11 cellular contexts compared by ENCODE assay signal in the genomic region with DNA sequence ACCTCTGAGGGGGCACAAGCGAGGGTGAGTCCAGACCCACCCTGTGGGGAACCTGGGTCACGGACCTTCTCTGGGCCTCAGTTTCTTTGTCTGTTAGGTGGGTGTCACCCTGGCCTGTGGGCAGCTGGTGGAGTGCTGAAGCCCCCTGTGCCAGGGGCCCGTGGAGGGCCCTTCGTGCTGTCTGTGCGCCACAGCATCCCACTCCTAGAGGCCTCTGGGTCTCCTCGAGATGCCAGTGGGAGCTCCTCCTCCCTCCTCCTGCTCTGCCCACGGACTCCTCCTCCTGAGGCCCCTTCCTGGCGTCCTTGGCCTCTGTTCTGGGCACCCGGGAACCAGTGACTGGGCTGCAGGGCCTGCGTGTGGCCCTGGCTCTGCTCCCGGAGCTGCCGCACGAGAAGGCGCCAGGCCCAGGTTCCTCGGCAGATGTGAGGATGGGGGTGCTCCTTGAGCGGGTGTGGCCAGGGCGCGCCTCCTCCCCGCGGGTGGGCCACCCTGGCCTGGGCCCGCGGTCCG. TPM values are rescaled to one million over a fixed set of nuclear protein-coding genes. Genes with fewer than 3 reads are reported as not detected.
DNase-seq lines count a peak whose midpoint lies in the region; FAIRE-seq and TF ChIP-seq lines count a peak whose summit lies in the region.
"Had no signal": no experiment of that assay in that cellular context is flagged by ENCODE, and none has a peak within 500 bp of the region (broad histone marks: within the 10 kb centered on the region; RNA-seq: fewer than 3 reads in every experiment).

No MANE protein-coding gene starts in this region.

- peak overlapping the region; percentile 43 for H3K9ac ChIP-seq in mucosa of stomach (ENCODE audit: low read length)

- H3K27ac ChIP-seq in A673 (ENCODE audit: low read depth, low read length, poor library complexity, severe bottlenecking) (peak overlapping the region; percentile 98), breast epithelium (no peak overlapping the region)
- H3K27ac ChIP-seq: C4-2B, prostate gland had no signal

- H3K9me3 Mint-ChIP-seq in activated CD4-positive, alpha-beta T cell treated with anti-CD3 and anti-CD28 coated beads, Interleukin-2, amount 10 ng/mL, durations not matched to agents 7 days and 5 days = no peaks in the 10 kb centered on the region

- no peak overlapping the region for H3K4me3 Mint-ChIP-seq in activated CD4-positive, alpha-beta T cell treated with anti-CD3 and anti-CD28 coated beads, Interleukin-2, amount 10 ng/mL, durations not matched to agents 7 days and 5 days

- H3K27me3 ChIP-seq in A673 (replicated peaks; ENCODE audit: insufficient read depth, low read depth, low read length, poor library complexity) (no peaks in the 10 kb centered on the region), breast epithelium (peaks cover 0 to 23% of the 10 kb centered on the region in 2 donors), mucosa of stomach (ENCODE audit: control insufficient read depth, insufficient read depth, low read length) (peaks cover 31% of the 10 kb centered on the region)

- H3K4me3 ChIP-seq in A673 (ENCODE audit: low read depth, low read length, poor library complexity, severe bottlenecking) (peak overlapping the region; percentile 56), breast epithelium (peak overlapping the region; percentile 40 to 69 (median 42)), mucosa of stomach (ENCODE audit: low read length) (no peak overlapping the region)

- H3K9me3 ChIP-seq in A673 (ENCODE audit: low read depth, low read length, poor library complexity, severe bottlenecking) (no peaks in the 10 kb centered on the region), breast epithelium (no peaks in the 10 kb centered on the region), mucosa of stomach (ENCODE audit: control insufficient read depth, low read length) (no peaks in the 10 kb centered on the region)
- H3K9me3 ChIP-seq: prostate gland had no signal

- FAIRE-seq in GM19239 (lab: Jason Lieb, UNC) = no peak

- no peak for TF ChIP-seq CTCF in A673 (conservative IDR thresholded peaks at IDR 0.05; ENCODE audit: low read depth, low read length)
- TF ChIP-seq CTCF in breast epithelium (IDR thresholded peaks at IDR 0.05) = no peak
- no peak for TF ChIP-seq CTCF in GM10248 (IDR thresholded peaks at IDR 0.05; ENCODE audit: control extremely low read depth, extremely low read depth, low read depth, missing control alignments)

- H3K4me1 Mint-ChIP-seq in activated CD4-positive, alpha-beta T cell treated with anti-CD3 and anti-CD28 coated beads, Interleukin-2, amount 10 ng/mL, durations not matched to agents 7 days and 5 days = peaks cover 9% of the 10 kb centered on the region

- H3K36me3 ChIP-seq in A673 (ENCODE audit: insufficient read depth, low read length, poor library complexity, severe bottlenecking) = no peaks in the 10 kb centered on the region
- H3K36me3 ChIP-seq in breast epithelium = no peaks in the 10 kb centered on the region
- no peaks in the 10 kb centered on the region for H3K36me3 ChIP-seq in mucosa of stomach (ENCODE audit: control insufficient read depth, insufficient read depth, low read length)
- H3K36me3 ChIP-seq: prostate gland had no signal

- H3K27me3 Mint-ChIP-seq in activated CD4-positive, alpha-beta T cell treated with anti-CD3 and anti-CD28 coated beads, Interleukin-2, amount 10 ng/mL, durations not matched to agents 7 days and 5 days = peaks cover 7% of the 10 kb centered on the region

- intact Hi-C loops in A673 (cut with micrococcal nuclease; ENCODE audit: unreplicated experiment) (no loop called here), breast epithelium (cut with DNase I; ENCODE audit: low total_unique reads) (no loop called here)

- DNase-seq in A673 (ENCODE audit: low spot score) (no peak), GM19239 (ENCODE audit: insufficient read length, low spot score) (peak; percentile 5), breast epithelium (ENCODE audit: low spot score in 2 of 2) (no peak), GM10248 (ENCODE audit: extremely low spot score) (no peak), NCI-H69 (lab: John Stamatoyannopoulos, UW) (no peak), HUDEP-2 (lab: John Stamatoyannopoulos, UW; ENCODE audit: unreplicated experiment in 76 of 76) (no peak)
- no peak for DNase-seq in activated CD4-positive, alpha-beta T cell treated with anti-CD3 and anti-CD28 coated beads, Interleukin-2, amount 10 ng/mL, durations not matched to agents 7 days and 5 days
- DNase-seq: trophoblast cell had no signal

- CTCF ChIA-PET in A673 (lab: Charles Lee) = no interaction called here
- CTCF ChIA-PET in GM10248 (lab: Yijun Ruan, JAX) = no interaction called here
- CTCF ChIA-PET in activated CD4-positive, alpha-beta T cell treated with anti-CD3 and anti-CD28 coated beads, Interleukin-2, amount 10 ng/mL, durations not matched to agents 7 days and 5 days (lab: Charles Lee) = no interaction called here

- TF ChIP-seq POLR2A in breast epithelium (IDR thresholded peaks at IDR 0.05) = no peak

- POLR2A ChIA-PET in A673 (lab: Charles Lee; ENCODE audit: low non-redundant PET) = no interaction called here
- POLR2A ChIA-PET in GM10248 (lab: Yijun Ruan, JAX) = no interaction called here
- POLR2A ChIA-PET in activated CD4-positive, alpha-beta T cell treated with anti-CD3 and anti-CD28 coated beads, Interleukin-2, amount 10 ng/mL, durations not matched to agents 7 days and 5 days (lab: Charles Lee) = no interaction called here

- H3K27ac Mint-ChIP-seq in activated CD4-positive, alpha-beta T cell treated with anti-CD3 and anti-CD28 coated beads, Interleukin-2, amount 10 ng/mL, durations not matched to agents 7 days and 5 days = no peak overlapping the region

- no peaks in the 10 kb centered on the region for H3K36me3 Mint-ChIP-seq in activated CD4-positive, alpha-beta T cell treated with anti-CD3 and anti-CD28 coated beads, Interleukin-2, amount 10 ng/mL, durations not matched to agents 7 days and 5 days (ENCODE audit: low read depth)

- TSS peak; percentile 53 for BruUV-seq in A673 (replicated peaks; lab: Mats Ljungman, UMichigan)

- H3K4me1 ChIP-seq in A673 (ENCODE audit: insufficient read depth, low read length, poor library complexity, severe bottlenecking) = peaks cover 27% of the 10 kb centered on the region
- H3K4me1 ChIP-seq in breast epithelium = no peaks in the 10 kb centered on the region
- H3K4me1 ChIP-seq in mucosa of stomach (ENCODE audit: control insufficient read depth, insufficient read depth, low read length) = peaks cover 16% of the 10 kb centered on the region

RNA-seq across cellular contexts. Expression of a gene that starts 6.1 kb away (rescaled TPM):
- total RNA-seq in A673 (2021) (38.5 and 48.4 TPM in 2 replicates), breast epithelium (1 to 10 TPM in 1 of 3 donors, under 1 TPM in 2; 0.33 to 3.0 (median 0.44) TPM)
- under 1 TPM in 1 of 2 experiments, not detected in 1; 0.37 TPM for total RNA-seq in activated CD4-positive, alpha-beta T cell treated with anti-CD3 and anti-CD28 coated beads, Interleukin-2, amount 10 ng/mL, durations not matched to agents 7 days and 5 days

RNA-seq across cellular contexts. Expression of a gene that starts 26.2 kb away (rescaled TPM):
- 5.0 and 5.3 TPM in 2 replicates for total RNA-seq in A673 (2021)
- total RNA-seq in breast epithelium = 1 to 10 TPM in 1 of 3 donors, not detected in 2; 2.6 TPM
- total RNA-seq in activated CD4-positive, alpha-beta T cell treated with anti-CD3 and anti-CD28 coated beads, Interleukin-2, amount 10 ng/mL, durations not matched to agents 7 days and 5 days = not detected

RNA-seq across cellular contexts. Expression of a gene that starts 55.8 kb away (rescaled TPM):
- 0.34 and 0.35 TPM in 2 replicates for total RNA-seq in A673 (2021)
- total RNA-seq in breast epithelium = under 1 TPM; 0.16 to 0.88 (median 0.33) TPM
- total RNA-seq in activated CD4-positive, alpha-beta T cell treated with anti-CD3 and anti-CD28 coated beads, Interleukin-2, amount 10 ng/mL, durations not matched to agents 7 days and 5 days = 1 to 10 TPM; 4.7 to 4.9 TPM
